In the genomic region with DNA sequence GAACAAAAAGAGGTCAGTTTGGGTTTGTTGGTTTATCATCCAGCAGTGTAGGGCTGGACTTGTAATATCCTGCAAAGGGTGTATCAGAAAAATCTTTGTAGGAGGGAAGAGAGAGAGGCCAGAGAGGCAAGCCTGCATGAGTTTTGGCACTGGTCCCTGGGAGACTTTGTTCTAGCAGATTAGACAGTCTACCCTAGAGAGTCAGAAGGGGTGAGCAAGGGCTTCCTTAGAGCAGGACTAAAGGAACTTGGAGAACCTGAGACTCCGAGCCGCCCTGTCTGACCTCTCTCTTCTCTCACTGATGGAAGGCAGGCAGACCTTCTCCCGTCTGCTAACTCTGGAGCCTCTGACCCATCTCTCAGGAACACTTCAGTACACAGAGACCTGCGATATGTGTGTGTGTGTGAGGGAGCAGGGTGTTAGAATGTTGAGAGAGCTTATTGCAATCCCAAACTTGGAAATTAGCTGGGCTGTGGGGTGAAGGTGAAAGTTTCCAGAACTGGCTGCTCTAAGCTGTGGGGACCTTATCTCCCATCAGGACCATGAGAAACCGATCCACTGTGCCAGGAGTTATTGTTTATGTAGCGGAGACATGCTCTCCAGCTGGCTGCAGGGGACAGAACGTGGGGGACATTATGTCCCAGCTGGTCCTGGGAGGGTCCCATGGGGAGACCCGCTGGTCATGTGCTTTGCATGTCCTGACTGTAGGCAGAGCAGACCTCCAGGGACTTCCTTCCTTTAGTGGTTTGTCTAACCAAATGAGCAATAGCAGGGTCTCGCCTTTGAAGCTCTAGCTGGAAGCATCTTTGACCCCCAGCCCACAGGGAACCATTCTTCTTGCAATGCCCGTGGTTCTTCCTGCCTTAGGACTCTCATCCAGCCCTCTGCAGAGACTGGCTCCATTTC, we compare ENCODE assay signal across 11 cellular contexts. TPM values are rescaled to one million over a fixed set of nuclear protein-coding genes. Genes with fewer than 3 reads are reported as not detected.
DNase-seq lines count a peak whose midpoint lies in the region; ATAC-seq, FAIRE-seq and TF ChIP-seq lines count a peak whose summit lies in the region.
"Had no signal": no experiment of that assay in that cellular context is flagged by ENCODE, and none has a peak within 500 bp of the region (broad histone marks: within the 10 kb centered on the region; RNA-seq: fewer than 3 reads in every experiment).

No MANE protein-coding gene starts in this region.

- CTCF ChIA-PET in HepG2 (lab: Yijun Ruan, JAX; ENCODE audit: low intra/inter-chr PET ratio, low total read pairs) = no interaction called here

- ATAC-seq in HepG2 (no peak), HG03280 (IDR thresholded peaks at IDR 0.05; ENCODE audit: unreplicated experiment) (no peak), HG03342 (IDR thresholded peaks at IDR 0.05; ENCODE audit: unreplicated experiment) (no peak), HG02973 (IDR thresholded peaks at IDR 0.05; ENCODE audit: unreplicated experiment) (no peak)

- intact Hi-C loops in HepG2 (cut with micrococcal nuclease; ENCODE audit: unreplicated experiment) = no loop called here

- H3K27me3 ChIP-seq in Karpas-422 (ENCODE audit: low read length) (peaks cover 4% of the 10 kb centered on the region; the same call in 1 of the 2 replicates), HepG2 (ENCODE audit: control insufficient read depth in 1 of 2, insufficient read depth in 2 of 2, low read length in 2 of 2) (no peaks in the 10 kb centered on the region)

- no peak for TF ChIP-seq RAD21 in HepG2 (CRISPR knock-in tag; IDR thresholded peaks at IDR 0.05)

- DNase-seq in Karpas-422 (peak; percentile 67), erythroblast (lab: John Stamatoyannopoulos, UW) (peak; percentile 75 to 81), HepG2 (ENCODE audit: low spot score) (no peak), smooth muscle cell of the brain vasculature (ENCODE audit: low read depth, low spot score) (peak; percentile 67)
- DNase-seq in activated effector memory CD4-positive, alpha-beta T cell treated with Interleukin-2 at 50 U/mL for 16 hours = no peak
- DNase-seq: GDM1, NCI-H2081, T-helper 9 cell had no signal

- TF ChIP-seq CTCF in HepG2 (CRISPR knock-in tag; IDR thresholded peaks at IDR 0.05) = no peak

- H3K27ac ChIP-seq in Karpas-422 (ENCODE audit: low read length) (no peak overlapping the region), HepG2 (ENCODE audit: extremely low read length, insufficient read depth, low read length) (no peak overlapping the region)

- TF ChIP-seq POLR2A in erythroblast (IDR thresholded peaks at IDR 0.05; ENCODE audit: low read length) (no peak), HepG2 (IDR thresholded peaks at IDR 0.05; ENCODE audit: insufficient read depth in 1 of 2, low read depth in 2 of 2, low read length in 2 of 2) (no peak)

- H3K4me3 ChIP-seq in Karpas-422 (ENCODE audit: low read length) = peak overlapping the region; percentile 50
- no peak overlapping the region for H3K4me3 ChIP-seq in HepG2 (replicated peaks in 1 of 3; ENCODE audit: insufficient read depth in 1 of 3, low read depth in 2 of 3, low read length in 3 of 3)

- peaks cover 30% of the 10 kb centered on the region for H3K4me1 ChIP-seq in Karpas-422 (ENCODE audit: low read length)
- no peaks in the 10 kb centered on the region for H3K4me1 ChIP-seq in HepG2 (ENCODE audit: insufficient read depth, low read length)

- no peaks in the 10 kb centered on the region for H3K79me2 ChIP-seq in Karpas-422 (ENCODE audit: low read length)
- H3K79me2 ChIP-seq in HepG2 (ENCODE audit: insufficient read depth, low read length) = no peaks in the 10 kb centered on the region

- peak overlapping the region; percentile 84 for H3K4me2 ChIP-seq in Karpas-422 (ENCODE audit: low read depth, low read length, poor library complexity, severe bottlenecking)
- no peak overlapping the region for H3K4me2 ChIP-seq in HepG2 (ENCODE audit: low read depth, low read length)

- FAIRE-seq in HepG2 (lab: Jason Lieb, UNC) = no peak

- peak overlapping the region; percentile 13; the same call in 1 of the 2 replicates for H3K9ac ChIP-seq in Karpas-422 (ENCODE audit: low read length)
- no peak overlapping the region for H3K9ac ChIP-seq in HepG2 (ENCODE audit: insufficient read depth, low read depth, low read length)

- H2AFZ ChIP-seq in Karpas-422 (ENCODE audit: low read length) (no peak overlapping the region), HepG2 (ENCODE audit: low read length) (no peak overlapping the region)

- no peaks in the 10 kb centered on the region for H3K9me3 ChIP-seq in Karpas-422 (ENCODE audit: low read length)
- no peaks in the 10 kb centered on the region for H3K9me3 ChIP-seq in HepG2 (ENCODE audit: low read length)

- H3K36me3 ChIP-seq in Karpas-422 (ENCODE audit: insufficient read depth, low read length) = no peaks in the 10 kb centered on the region
- H3K36me3 ChIP-seq in HepG2 (replicated peaks in 1 of 2; ENCODE audit: control insufficient read depth in 1 of 2, insufficient read depth in 2 of 2, low read length in 2 of 2) = peaks cover 12 to 76% of the 10 kb centered on the region in 2 experiments

- no peaks in the 10 kb centered on the region for H3K9me2 ChIP-seq in Karpas-422 (replicated peaks; ENCODE audit: insufficient read depth, low read length)

- TF ChIP-seq EP300 in HepG2 (IDR thresholded peaks at IDR 0.05; ENCODE audit: low read depth in 2 of 2, low read length in 2 of 2) = no peak
- TF ChIP-seq EP300 in HepG2 (CRISPR knock-in tag; IDR thresholded peaks at IDR 0.05; ENCODE audit: borderline replicate concordance) = no peak

- H4K20me1 ChIP-seq in Karpas-422 (ENCODE audit: insufficient read depth, low read depth, low read length) = peaks cover 3% of the 10 kb centered on the region; the same call in 1 of the 2 replicates
- peaks cover 3% of the 10 kb centered on the region for H4K20me1 ChIP-seq in HepG2 (ENCODE audit: insufficient read depth, low read length)

- no TSS peak for BruUV-seq in HepG2 (replicated peaks; lab: Mats Ljungman, UMichigan)

- WGBS in HepG2 (ENCODE audit: low lambda C conversion rate) = 94% methylated on average over 8 of the region's 10 CpGs

- POLR2A ChIA-PET in HepG2 (lab: Yijun Ruan, JAX) = no interaction called here

- in situ Hi-C loops in HepG2 (cut with HindIII; ENCODE audit: extremely low pct_ligation_motif_present, low pct_unique_long_range_greater_than_20kb) = no loop called here

TF ChIP-seq in HepG2, 621 proteins besides CTCF, POLR2A, EP300 and RAD21:
- TF ChIP-seq, protein P1, sequence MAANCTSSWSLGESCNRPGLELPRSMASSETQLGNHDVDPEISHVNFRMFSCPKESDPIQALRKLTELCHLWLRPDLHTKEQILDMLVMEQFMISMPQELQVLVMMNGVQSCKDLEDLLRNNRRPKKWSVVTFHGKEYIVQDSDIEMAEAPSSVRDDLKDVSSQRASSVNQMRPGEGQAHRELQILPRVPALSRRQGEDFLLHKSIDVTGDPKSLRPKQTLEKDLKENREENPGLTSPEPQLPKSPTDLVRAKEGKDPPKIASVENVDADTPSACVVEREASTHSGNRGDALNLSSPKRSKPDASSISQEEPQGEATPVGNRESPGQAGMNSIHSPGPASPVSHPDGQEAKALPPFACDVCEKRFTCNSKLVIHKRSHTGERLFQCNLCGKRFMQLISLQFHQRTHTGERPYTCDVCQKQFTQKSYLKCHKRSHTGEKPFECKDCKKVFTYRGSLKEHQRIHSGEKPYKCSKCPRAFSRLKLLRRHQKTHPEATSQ (CRISPR knock-in tag; IDR thresholded peaks at IDR 0.05; ENCODE audit: borderline replicate concordance) = no peak
- TF ChIP-seq POLR2G (IDR thresholded peaks at IDR 0.05; ENCODE audit: low read depth, low read length) = 0 out of 2 replicates have a peak, but pooled peaks have one; percentile 15

RNA-seq across cellular contexts. Expression of a gene that starts 51.1 kb away (rescaled TPM):
- not detected in 2 replicates for total RNA-seq in Karpas-422 (2014; rRNA removed; shearing (Covaris generic); ENCODE audit: low replicate concordance)
- 28.7 and 57.3 TPM in 2 replicates for total RNA-seq in HepG2 (2016; rRNA removed; fragmentation: Illumina TruSeq; extraction: Trizol)
- 5.1 and 5.6 TPM in 2 replicates for total RNA-seq in HepG2 (2016; cell fraction: cytosol; rRNA removed; fragmentation: Illumina TruSeq; extraction: Trizol; ENCODE audit: low read depth)
- total RNA-seq in HepG2 (2016; cell fraction: insoluble cytoplasmic fraction; rRNA removed; fragmentation: Illumina TruSeq; extraction: Trizol) = 26.3 and 55.6 TPM in 2 replicates
- total RNA-seq in HepG2 (2016; cell fraction: membrane; rRNA removed; fragmentation: Illumina TruSeq; extraction: Trizol) = 17.2 and 19.0 TPM in 2 replicates
- total RNA-seq in HepG2 (2016; cell fraction: nucleus; rRNA removed; fragmentation: Illumina TruSeq; extraction: Trizol) = 55.3 and 66.5 TPM in 2 replicates
- 75.2 and 86.6 TPM in 2 replicates for polyA plus RNA-seq in HepG2 (2011; rRNA removed)
- 67.3 and 72.2 TPM in 2 replicates for polyA plus RNA-seq in HepG2 (2011; cell fraction: cytosol; rRNA removed)
- polyA plus RNA-seq in HepG2 (2011; cell fraction: nucleus; rRNA removed) = 29.5 and 30.5 TPM in 2 replicates
- polyA plus RNA-seq in HepG2 (2012) = 89.9 and 107 TPM in 2 replicates
- 5.5 TPM in 2 replicates for polyA plus RNA-seq in HepG2 (2016; cell fraction: cytosol; fragmentation: Illumina TruSeq; extraction: Trizol; ENCODE audit: low read depth)
- 30.6 and 38.9 TPM in 2 replicates for polyA plus RNA-seq in HepG2 (2016; cell fraction: insoluble cytoplasmic fraction; fragmentation: Illumina TruSeq; extraction: Trizol; ENCODE audit: low read depth)
- 12.2 and 12.9 TPM in 2 replicates for polyA plus RNA-seq in HepG2 (2016; cell fraction: membrane; fragmentation: Illumina TruSeq; extraction: Trizol; ENCODE audit: low read depth)
- polyA plus RNA-seq in HepG2 (2016; cell fraction: nucleus; fragmentation: Illumina TruSeq; extraction: Trizol; ENCODE audit: insufficient read depth, low read depth) = 90.8 and 96.2 TPM in 2 replicates
- polyA minus RNA-seq in HepG2 (2011; rRNA and poly(A)+ RNA removed; ENCODE audit: low replicate concordance) = 7.2 and 107 TPM in 2 replicates
- 51.1 and 55.3 TPM in 2 replicates for polyA minus RNA-seq in HepG2 (2011; cell fraction: cytosol; rRNA and poly(A)+ RNA removed)
- 20.5 and 25.0 TPM in 2 replicates for polyA minus RNA-seq in HepG2 (2011; cell fraction: nucleus; rRNA and poly(A)+ RNA removed)

Comparison
In these comparisons a context has a peak if more than half of its experiments do, and no peak if none do; other contexts are left out.
1. DNase-seq: peak in Karpas-422 (single experiment), erythroblast (2 of 2) and smooth muscle cell of the brain vasculature (single experiment); none in HepG2 (single experiment) and activated effector memory CD4-positive, alpha-beta T cell treated with Interleukin-2 at 50 U/mL for 16 hours (single experiment).